9 cellular contexts compared by ENCODE assay signal in genomic region chr19:11887618-11888531, GRCh38. TPM values are rescaled to one million over a fixed set of nuclear protein-coding genes. Genes with fewer than 3 reads are reported as not detected.
DNase-seq lines count a peak whose midpoint lies in the region; ATAC-seq, FAIRE-seq and TF ChIP-seq lines count a peak whose summit lies in the region.
"Had no signal": no experiment of that assay in that cellular context is flagged by ENCODE, and none has a peak within 500 bp of the region (broad histone marks: within the 10 kb centered on the region; RNA-seq: fewer than 3 reads in every experiment).

Gene ZNF69 (plus strand): TSS chr19:11887782. CDS start chr19:11887924, 142 bp downstream.

- peak within 1 kb of the TSS; percentile 73 for H3K27ac Mint-ChIP-seq in activated T-helper 2 cell treated with anti-CD3 and anti-CD28 coated beads, Interferon-gamma antibody, Interleukin-2, Interleukin-4, amounts not matched to agents 10 μg/mL and 5 μg/mL and 100 μg/mL, durations not matched to agents 14 hours and 24 hours and 36 hours
- H3K27ac Mint-ChIP-seq in natural killer cell: peak within 1 kb of the TSS; percentile 82 to 92
- H3K27ac Mint-ChIP-seq in stimulated activated effector memory CD8-positive, alpha-beta T cell treated with anti-CD3 and anti-CD28 coated beads, Interleukin-12 subunit alpha, Interleukin-12 subunit beta, amount 100 ng/mL, for 72 hours: peak within 1 kb of the TSS; percentile 92

- intact Hi-C loops in activated T-helper 2 cell treated with anti-CD3 and anti-CD28 coated beads, Interferon-gamma antibody, Interleukin-2, Interleukin-4, amounts not matched to agents 10 μg/mL and 5 μg/mL and 100 μg/mL, durations not matched to agents 14 hours and 24 hours and 36 hours (cut with micrococcal nuclease): no loop called here
- intact Hi-C loops in natural killer cell (cut with micrococcal nuclease): no loop called here

- ATAC-seq in HG02970 (IDR thresholded peaks at IDR 0.05; ENCODE audit: low FRiP score, unreplicated experiment): peak; percentile 66
- ATAC-seq in natural killer cell: peak; percentile 83 to 86 (median 86)
- ATAC-seq in stimulated activated effector memory CD8-positive, alpha-beta T cell treated with anti-CD3 and anti-CD28 coated beads, Interleukin-12 subunit alpha, Interleukin-12 subunit beta, amount 100 ng/mL, for 72 hours: peak; percentile 92

- FAIRE-seq in RCC 7860 (lab: Jason Lieb, UNC): peak; percentile 72

- DNase-seq in Caki2 (ENCODE audit: low read depth): peak; percentile 84
- DNase-seq in RCC 7860 (ENCODE audit: low spot score): peak; percentile 86
- peak; percentile 42 for DNase-seq in activated T-helper 2 cell treated with anti-CD3 and anti-CD28 coated beads, Interferon-gamma antibody, Interleukin-2, Interleukin-4, amounts not matched to agents 10 μg/mL and 5 μg/mL and 100 μg/mL, durations not matched to agents 14 hours and 24 hours and 36 hours (ENCODE audit: low spot score)
- DNase-seq in fibroblast of villous mesenchyme (ENCODE audit: low read depth): peak; percentile 48
- peak; percentile 63 for DNase-seq in natural killer cell
- peak; percentile 27 to 74 for DNase-seq in stimulated activated effector memory CD8-positive, alpha-beta T cell treated with anti-CD3 and anti-CD28 coated beads, Interleukin-12 subunit alpha, Interleukin-12 subunit beta, amount 100 ng/mL, for 72 hours (ENCODE audit: low spot score in 2 of 2)
- no peak for DNase-seq in NCI-H226

- peaks cover 15% of the 10 kb centered on the region for H3K4me1 Mint-ChIP-seq in activated T-helper 2 cell treated with anti-CD3 and anti-CD28 coated beads, Interferon-gamma antibody, Interleukin-2, Interleukin-4, amounts not matched to agents 10 μg/mL and 5 μg/mL and 100 μg/mL, durations not matched to agents 14 hours and 24 hours and 36 hours (ENCODE audit: low read depth)
- peaks cover 24 to 28% of the 10 kb centered on the region in 2 donors for H3K4me1 Mint-ChIP-seq in natural killer cell
- H3K4me1 Mint-ChIP-seq in stimulated activated effector memory CD8-positive, alpha-beta T cell treated with anti-CD3 and anti-CD28 coated beads, Interleukin-12 subunit alpha, Interleukin-12 subunit beta, amount 100 ng/mL, for 72 hours: peaks cover 19% of the 10 kb centered on the region

- peak within 1 kb of the TSS; percentile 78 for H3K4me3 ChIP-seq in fibroblast of villous mesenchyme (ENCODE audit: low read depth, low read length)

- no peaks in the 10 kb centered on the region for H3K27me3 Mint-ChIP-seq in activated T-helper 2 cell treated with anti-CD3 and anti-CD28 coated beads, Interferon-gamma antibody, Interleukin-2, Interleukin-4, amounts not matched to agents 10 μg/mL and 5 μg/mL and 100 μg/mL, durations not matched to agents 14 hours and 24 hours and 36 hours (ENCODE audit: low read depth)
- peaks cover 0 to 3% of the 10 kb centered on the region in 2 donors for H3K27me3 Mint-ChIP-seq in natural killer cell (ENCODE audit: low read depth in 2 of 2)

- TF ChIP-seq CTCF in fibroblast of villous mesenchyme (IDR thresholded peaks at IDR 0.05; ENCODE audit: insufficient read depth, low read depth, low read length) (no peak), natural killer cell (IDR thresholded peaks at IDR 0.05) (no peak)

- peaks cover 5% of the 10 kb centered on the region for H3K36me3 Mint-ChIP-seq in activated T-helper 2 cell treated with anti-CD3 and anti-CD28 coated beads, Interferon-gamma antibody, Interleukin-2, Interleukin-4, amounts not matched to agents 10 μg/mL and 5 μg/mL and 100 μg/mL, durations not matched to agents 14 hours and 24 hours and 36 hours (ENCODE audit: low read depth)
- no peaks in the 10 kb centered on the region for H3K36me3 Mint-ChIP-seq in natural killer cell
- no peaks in the 10 kb centered on the region for H3K36me3 Mint-ChIP-seq in stimulated activated effector memory CD8-positive, alpha-beta T cell treated with anti-CD3 and anti-CD28 coated beads, Interleukin-12 subunit alpha, Interleukin-12 subunit beta, amount 100 ng/mL, for 72 hours

- in situ Hi-C loops in Caki2 (cut with HindIII; ENCODE audit: low pct_unique_long_range_greater_than_20kb, low sequenced_read_pairs): no loop called here

- H3K4me3 Mint-ChIP-seq in activated T-helper 2 cell treated with anti-CD3 and anti-CD28 coated beads, Interferon-gamma antibody, Interleukin-2, Interleukin-4, amounts not matched to agents 10 μg/mL and 5 μg/mL and 100 μg/mL, durations not matched to agents 14 hours and 24 hours and 36 hours (ENCODE audit: low read depth): peak within 1 kb of the TSS; percentile 85
- H3K4me3 Mint-ChIP-seq in natural killer cell: peak within 1 kb of the TSS; percentile 95
- H3K4me3 Mint-ChIP-seq in stimulated activated effector memory CD8-positive, alpha-beta T cell treated with anti-CD3 and anti-CD28 coated beads, Interleukin-12 subunit alpha, Interleukin-12 subunit beta, amount 100 ng/mL, for 72 hours: peak within 1 kb of the TSS; percentile 88

- H3K9me3 Mint-ChIP-seq in activated T-helper 2 cell treated with anti-CD3 and anti-CD28 coated beads, Interferon-gamma antibody, Interleukin-2, Interleukin-4, amounts not matched to agents 10 μg/mL and 5 μg/mL and 100 μg/mL, durations not matched to agents 14 hours and 24 hours and 36 hours: peaks cover 4% of the 10 kb centered on the region
- H3K9me3 Mint-ChIP-seq in natural killer cell: no peaks in the 10 kb centered on the region
- H3K9me3 Mint-ChIP-seq in stimulated activated effector memory CD8-positive, alpha-beta T cell treated with anti-CD3 and anti-CD28 coated beads, Interleukin-12 subunit alpha, Interleukin-12 subunit beta, amount 100 ng/mL, for 72 hours: no peaks in the 10 kb centered on the region

RNA-seq across cellular contexts. Expression of gene ZNF69, which starts in this region (rescaled TPM):
- total RNA-seq in Caki2 (2014; rRNA removed; shearing (Covaris generic); ENCODE audit: low replicate concordance): 8.3 and 14.0 TPM in 2 replicates
- 1.1 and 1.6 TPM in 2 replicates for total RNA-seq in activated T-helper 2 cell treated with anti-CD3 and anti-CD28 coated beads, Interferon-gamma antibody, Interleukin-2, Interleukin-4, amounts not matched to agents 10 μg/mL and 5 μg/mL and 100 μg/mL, durations not matched to agents 14 hours and 24 hours and 36 hours
- total RNA-seq in fibroblast of villous mesenchyme: 8.1 and 12.1 TPM in 2 replicates
- 1 to 10 TPM; 4.1 to 6.5 (median 4.8) TPM for total RNA-seq in natural killer cell
- total RNA-seq: NCI-H460 had no signal
